ENCODE assay signal across 8 cellular contexts in the genomic region with DNA sequence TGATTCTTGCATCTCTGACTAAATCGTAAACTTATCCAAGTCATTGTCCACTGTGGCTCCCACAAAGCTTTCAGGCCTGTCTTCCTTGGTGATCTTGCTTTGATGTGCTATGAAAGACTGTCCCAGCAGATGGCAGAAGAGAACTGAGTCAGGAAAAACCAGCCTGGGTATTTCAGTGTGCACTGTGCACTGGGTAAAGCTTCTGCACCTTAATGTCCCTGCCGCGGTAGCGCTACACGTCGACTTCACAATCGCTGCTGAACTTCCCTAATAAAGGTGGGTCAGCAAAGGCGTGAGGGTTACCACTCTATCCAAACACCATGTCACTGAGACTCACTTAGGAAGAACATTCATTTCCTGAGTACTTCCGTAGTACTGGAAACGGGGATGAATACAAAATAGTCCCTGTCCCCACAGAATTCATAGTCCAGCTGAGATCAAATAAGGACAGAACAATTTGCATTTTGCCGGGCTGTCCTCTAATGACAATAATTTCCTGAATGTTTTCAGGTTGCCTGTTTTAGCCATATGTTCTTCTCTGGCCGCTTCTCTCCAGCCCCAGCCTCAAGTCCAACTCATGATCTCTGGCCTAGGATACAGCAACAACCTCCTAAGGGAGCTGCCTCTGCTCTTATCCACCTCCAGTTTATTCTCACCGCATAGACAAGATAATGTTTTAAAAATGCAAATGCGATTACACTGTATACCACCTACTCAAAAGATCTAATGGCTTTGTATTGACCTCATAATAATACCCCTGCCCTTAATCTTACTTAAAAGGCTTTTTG.
DNase-seq lines count a peak whose midpoint lies in the region; TF ChIP-seq lines count a peak whose summit lies in the region.

No MANE protein-coding gene starts in this region.

- no peaks in the 10 kb centered on the region for H3K27me3 Mint-ChIP-seq in glutamatergic neuron (ENCODE audit: unreplicated experiment)
- H3K27me3 Mint-ChIP-seq in progenitor cell of endocrine pancreas = peaks cover 8% of the 10 kb centered on the region

- no peak overlapping the region for H3K27ac Mint-ChIP-seq in glutamatergic neuron (ENCODE audit: unreplicated experiment)
- peak overlapping the region; percentile 9 for H3K27ac Mint-ChIP-seq in progenitor cell of endocrine pancreas

- H3K36me3 Mint-ChIP-seq in glutamatergic neuron (ENCODE audit: unreplicated experiment) (no peaks in the 10 kb centered on the region), progenitor cell of endocrine pancreas (ENCODE audit: insufficient read depth) (no peaks in the 10 kb centered on the region)

- H3K4me2 ChIP-seq in Loucy (ENCODE audit: low read depth, low read length, poor library complexity, severe bottlenecking) = peak overlapping the region; percentile 70

- no peaks in the 10 kb centered on the region for H3K9me2 ChIP-seq in Loucy (replicated peaks; ENCODE audit: low read depth, low read length)

- H3K4me3 Mint-ChIP-seq in glutamatergic neuron (ENCODE audit: unreplicated experiment) = no peak overlapping the region
- H3K4me3 Mint-ChIP-seq in progenitor cell of endocrine pancreas (ENCODE audit: low read depth) = no peak overlapping the region

- peak overlapping the region; percentile 67 for H3K27ac ChIP-seq in uterus

- peak; percentile 78 for TF ChIP-seq CTCF in Loucy (conservative IDR thresholded peaks at IDR 0.05; ENCODE audit: low read length)
- peak; percentile 30 for TF ChIP-seq CTCF in glutamatergic neuron (IDR thresholded peaks at IDR 0.05; ENCODE audit: partially characterized antibody, unreplicated experiment)
- peak; percentile 73 for TF ChIP-seq CTCF in progenitor cell of endocrine pancreas (IDR thresholded peaks at IDR 0.05; ENCODE audit: unreplicated experiment)
- TF ChIP-seq CTCF in uterus (IDR thresholded peaks at IDR 0.05) = peak; percentile 64 to 75 (median 74)

- H3K4me1 ChIP-seq in Loucy (ENCODE audit: insufficient read depth, low read length, poor library complexity, severe bottlenecking) (no peaks in the 10 kb centered on the region), uterus (no peaks in the 10 kb centered on the region)

- peaks cover 10% of the 10 kb centered on the region for H3K4me1 Mint-ChIP-seq in glutamatergic neuron (ENCODE audit: low read depth, unreplicated experiment)
- H3K4me1 Mint-ChIP-seq in progenitor cell of endocrine pancreas (ENCODE audit: low read depth) = peaks cover 6% of the 10 kb centered on the region

- H3K27me3 ChIP-seq in Loucy (ENCODE audit: insufficient read depth, low read length, poor library complexity, severe bottlenecking) (no peaks in the 10 kb centered on the region), uterus (no peaks in the 10 kb centered on the region)

- H3K9me3 Mint-ChIP-seq in glutamatergic neuron (ENCODE audit: unreplicated experiment) (peaks cover 3% of the 10 kb centered on the region), progenitor cell of endocrine pancreas (ENCODE audit: low read depth) (no peaks in the 10 kb centered on the region)

- in situ Hi-C loops in SK-MEL-5 (cut with HindIII; ENCODE audit: low pct_unique_long_range_greater_than_20kb, low sequenced_read_pairs) = no loop called here

- no peaks in the 10 kb centered on the region for H3K79me2 ChIP-seq in Loucy (ENCODE audit: insufficient read depth, low read length)

- intact Hi-C loops in uterus (cut with DNase I; ENCODE audit: low total_unique reads) = no loop called here

- H2AFZ ChIP-seq in Loucy (ENCODE audit: low read length) = peak overlapping the region; percentile 79

- no peak for TF ChIP-seq POLR2A in uterus (IDR thresholded peaks at IDR 0.05)

- H3K9ac ChIP-seq in Loucy (ENCODE audit: low read depth, low read length, poor library complexity, severe bottlenecking) = no peak overlapping the region

- DNase-seq in GM03348 (ENCODE audit: low spot score) (peak; percentile 76), H4 (ENCODE audit: low spot score) (peak; percentile 73), SK-MEL-5 (ENCODE audit: low read depth, low spot score) (peak; percentile 85), glutamatergic neuron (peak; percentile 45), progenitor cell of endocrine pancreas (ENCODE audit: low spot score, unreplicated experiment) (peak; percentile 42), uterus (peak; percentile 66 to 78)
- peak; percentile 60 for DNase-seq in activated naive CD4-positive, alpha-beta T cell treated with anti-CD3 and anti-CD28 coated beads, Interleukin-2, amount 50 U/mL, for 16 hours

- H3K36me3 ChIP-seq in Loucy (ENCODE audit: insufficient read depth, low read length) (no peaks in the 10 kb centered on the region), uterus (no peaks in the 10 kb centered on the region)

- H3K9me3 ChIP-seq in Loucy (ENCODE audit: insufficient read depth, low read depth, low read length) = no peaks in the 10 kb centered on the region
- no peaks in the 10 kb centered on the region for H3K9me3 ChIP-seq in uterus

- no peaks in the 10 kb centered on the region for H3F3A ChIP-seq in Loucy (ENCODE audit: low read depth)

- H4K20me1 ChIP-seq in Loucy (ENCODE audit: insufficient read depth, low read length, poor library complexity, severe bottlenecking) = no peaks in the 10 kb centered on the region

- peak overlapping the region; percentile 57 for H3K4me3 ChIP-seq in Loucy (ENCODE audit: low read length, poor library complexity, severe bottlenecking)
- H3K4me3 ChIP-seq in uterus = peak overlapping the region in 1 of 2 donors; percentile 31
